Comparison of ENCODE assay signal across 15 cellular contexts in the genomic region with DNA sequence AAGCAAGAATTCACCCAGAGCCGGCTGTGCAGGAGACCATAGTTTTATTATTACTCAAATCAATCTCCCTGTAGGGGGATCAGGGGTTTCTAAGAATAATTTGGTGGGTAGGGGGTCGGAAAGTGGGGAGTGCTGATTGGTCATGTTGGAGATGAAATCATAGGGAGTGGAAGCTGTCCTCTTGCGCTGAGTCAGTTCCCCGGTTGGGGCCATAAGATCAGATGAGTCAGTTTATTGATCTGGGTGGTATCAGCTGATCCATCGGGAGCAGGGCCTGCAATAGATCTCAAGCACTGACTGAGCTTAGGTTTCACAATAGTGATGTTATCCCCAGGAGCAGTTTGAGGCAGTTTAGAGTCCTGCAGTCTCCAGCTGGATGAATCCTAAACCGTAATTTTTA.
A peak's percentile ranks its signal among the peaks of the same experiment; 100 is the strongest.
DNase-seq lines count a peak whose midpoint lies in the region; ATAC-seq, FAIRE-seq and TF ChIP-seq lines count a peak whose summit lies in the region.
"Had no signal": no experiment of that assay in that cellular context is flagged by ENCODE, and none has a peak within 500 bp of the region (broad histone marks: within the 10 kb centered on the region; RNA-seq: fewer than 3 reads in every experiment).

No MANE protein-coding gene starts in this region.

- TF ChIP-seq RAD21 in HepG2 (CRISPR knock-in tag; IDR thresholded peaks at IDR 0.05): no peak

- dilution Hi-C loops in endothelial cell of umbilical vein (cut with MboI; ENCODE audit: extremely low pct_ligation_motif_present, low sequenced_read_pairs): no loop called here

- no peaks in the 10 kb centered on the region for H3K9me1 ChIP-seq in endothelial cell of umbilical vein (replicated peaks; ENCODE audit: control insufficient read depth, extremely low read depth, insufficient read depth, low read length)

- WGBS in HepG2 (ENCODE audit: low lambda C conversion rate): 14% methylated on average over 6 of the region's 6 CpGs

- DNase-seq in NT2/D1 (ENCODE audit: low read depth, low spot score) (no peak), endothelial cell of umbilical vein (ENCODE audit: low read depth, low spot score) (peak; percentile 55), HepG2 (ENCODE audit: low spot score) (no peak), tibial artery (no peak), germinal center (ENCODE audit: low spot score) (no peak), NCI-H526 treated with DMSO at 0.1 percent for 48 hours (lab: John Stamatoyannopoulos, UW) (no peak), SKM-1 treated with dmso at 0.1 percent for 144 hours (lab: John Stamatoyannopoulos, UW; ENCODE audit: unreplicated experiment) (no peak)
- DNase-seq: activated CD4-positive, alpha-beta T cell treated with anti-CD3 and anti-CD28 coated beads, Interleukin-2, amount 50 U/mL, for 48 hours; erythroblast; left colon; NCI-H146; psoas muscle; stimulated activated CD4-positive, alpha-beta T cell treated with anti-CD3 and anti-CD28 coated beads, Interleukin-15, amount 100 ng/mL, for 24 hours had no signal

- FAIRE-seq in endothelial cell of umbilical vein (lab: Jason Lieb, UNC) (peak; percentile 73), HepG2 (lab: Jason Lieb, UNC) (no peak)

- BruUV-seq in endothelial cell of umbilical vein (replicated peaks; lab: Mats Ljungman, UMichigan): no TSS peak
- no TSS peak for BruUV-seq in HepG2 (replicated peaks; lab: Mats Ljungman, UMichigan)

- H3K36me3 ChIP-seq in NT2/D1 (ENCODE audit: insufficient read depth, insufficient read length, low read length) (no peaks in the 10 kb centered on the region), endothelial cell of umbilical vein (ENCODE audit: control insufficient read depth in 2 of 2, extremely low read depth in 1 of 2, insufficient read depth in 2 of 2, low read length in 2 of 2) (no peaks in the 10 kb centered on the region), HepG2 (replicated peaks in 1 of 2; ENCODE audit: control insufficient read depth in 1 of 2, insufficient read depth in 2 of 2, low read length in 2 of 2) (no peaks in the 10 kb centered on the region), tibial artery (no peaks in the 10 kb centered on the region)
- H3K36me3 ChIP-seq: BLaER1 treated with 17β-estradiol and CSF1 and Interleukin-3, amounts not matched to agents 10 nM and 100 nM had no signal

- in situ Hi-C loops in HepG2 (cut with HindIII; ENCODE audit: extremely low pct_ligation_motif_present, low pct_unique_long_range_greater_than_20kb): no loop called here

- H3K27ac ChIP-seq in endothelial cell of umbilical vein (ENCODE audit: insufficient read depth, low read depth, low read length) (peak overlapping the region; percentile 69), HepG2 (ENCODE audit: extremely low read length, insufficient read depth, low read length) (no peak overlapping the region), tibial artery (peak overlapping the region; percentile 52 to 57)
- H3K27ac ChIP-seq: BLaER1 treated with 17β-estradiol and CSF1 and Interleukin-3, amounts not matched to agents 10 nM and 100 nM; HL-60; psoas muscle had no signal

- TF ChIP-seq POLR2A in endothelial cell of umbilical vein (IDR thresholded peaks at IDR 0.05; ENCODE audit: low read depth, low read length): no peak
- TF ChIP-seq POLR2A in HepG2 (IDR thresholded peaks at IDR 0.05; ENCODE audit: insufficient read depth in 1 of 2, low read depth in 2 of 2, low read length in 2 of 2): no peak

- H3K79me2 ChIP-seq in endothelial cell of umbilical vein (ENCODE audit: control insufficient read depth, insufficient read depth, low read length): peaks cover 3% of the 10 kb centered on the region
- H3K79me2 ChIP-seq in HepG2 (ENCODE audit: insufficient read depth, low read length): no peaks in the 10 kb centered on the region

- CTCF ChIA-PET in endothelial cell of umbilical vein (lab: Charles Lee): no interaction called here
- CTCF ChIA-PET in HepG2 (lab: Yijun Ruan, JAX; ENCODE audit: low intra/inter-chr PET ratio, low total read pairs): no interaction called here

- H2AFZ ChIP-seq in endothelial cell of umbilical vein (ENCODE audit: low read depth, low read length) (no peak overlapping the region), HepG2 (ENCODE audit: low read length) (no peak overlapping the region)

- no peaks in the 10 kb centered on the region for H3K4me1 ChIP-seq in NT2/D1 (ENCODE audit: insufficient read depth, insufficient read length)
- peaks cover 8% of the 10 kb centered on the region for H3K4me1 ChIP-seq in endothelial cell of umbilical vein (ENCODE audit: control insufficient read depth, extremely low read depth, insufficient read depth, low read length)
- peaks cover 16% of the 10 kb centered on the region for H3K4me1 ChIP-seq in HepG2 (ENCODE audit: insufficient read depth, low read length)
- H3K4me1 ChIP-seq in tibial artery: peaks cover 0 to 6% (median 0%) of the 10 kb centered on the region in 4 donors
- H3K4me1 ChIP-seq: BLaER1 treated with 17β-estradiol and CSF1 and Interleukin-3, amounts not matched to agents 10 nM and 100 nM; psoas muscle had no signal

- TF ChIP-seq EP300 in HepG2 (IDR thresholded peaks at IDR 0.05; ENCODE audit: low read depth in 2 of 2, low read length in 2 of 2) (no peak), HepG2 (CRISPR knock-in tag; IDR thresholded peaks at IDR 0.05; ENCODE audit: borderline replicate concordance) (no peak)

- H4K20me1 ChIP-seq in endothelial cell of umbilical vein (replicated peaks; ENCODE audit: control insufficient read depth, extremely low read depth, insufficient read depth, low read length) (no peaks in the 10 kb centered on the region), HepG2 (ENCODE audit: insufficient read depth, low read length) (no peaks in the 10 kb centered on the region)
- H4K20me1 ChIP-seq: BLaER1 treated with 17β-estradiol and CSF1 and Interleukin-3, amounts not matched to agents 10 nM and 100 nM had no signal

- TF ChIP-seq CTCF in endothelial cell of umbilical vein (IDR thresholded peaks at IDR 0.05; ENCODE audit: extremely low read depth in 1 of 2, insufficient read depth in 1 of 2, low read depth in 1 of 2, low read length in 2 of 2) (no peak), HepG2 (CRISPR knock-in tag; IDR thresholded peaks at IDR 0.05) (no peak), tibial artery (IDR thresholded peaks at IDR 0.05) (no peak)

- H3K4me3 ChIP-seq in NT2/D1 (ENCODE audit: insufficient read length, low read depth) (peak overlapping the region; percentile 9), endothelial cell of umbilical vein (replicated peaks in 1 of 3; ENCODE audit: insufficient read depth in 1 of 3, low read depth in 1 of 3, low read length in 3 of 3) (peak overlapping the region; percentile 9 to 44 (median 43)), HepG2 (replicated peaks in 1 of 3; ENCODE audit: insufficient read depth in 1 of 3, low read depth in 2 of 3, low read length in 3 of 3) (no peak overlapping the region), tibial artery (peak overlapping the region; percentile 9 to 37)
- H3K4me3 ChIP-seq: BLaER1 treated with 17β-estradiol and CSF1 and Interleukin-3, amounts not matched to agents 10 nM and 100 nM; psoas muscle had no signal

- H3K9ac ChIP-seq in NT2/D1 (ENCODE audit: insufficient read length, low read depth) (no peak overlapping the region), endothelial cell of umbilical vein (replicated peaks; ENCODE audit: extremely low read depth, insufficient read depth, low read length) (peak overlapping the region; percentile 55), HepG2 (ENCODE audit: insufficient read depth, low read depth, low read length) (no peak overlapping the region)
- H3K9ac ChIP-seq: BLaER1 treated with 17β-estradiol and CSF1 and Interleukin-3, amounts not matched to agents 10 nM and 100 nM had no signal

- ATAC-seq in HepG2: peak; percentile 73
- ATAC-seq: left colon, psoas muscle had no signal

- POLR2A ChIA-PET in endothelial cell of umbilical vein (lab: Charles Lee) (no interaction called here), HepG2 (lab: Yijun Ruan, JAX) (no interaction called here)

- intact Hi-C loops in endothelial cell of umbilical vein (cut with micrococcal nuclease) (loop anchor here (1.0 kb wide), 1 partner anchor 99 kb away; no protein-coding TSS in a partner anchor), HepG2 (cut with micrococcal nuclease; ENCODE audit: unreplicated experiment) (no loop called here), tibial artery (cut with DNase I; ENCODE audit: low total_unique reads) (no loop called here)

- H3K9me3 ChIP-seq in NT2/D1 (ENCODE audit: insufficient read depth, low read length) (no peaks in the 10 kb centered on the region), endothelial cell of umbilical vein (replicated peaks; ENCODE audit: control insufficient read depth, insufficient read depth, low read length) (no peaks in the 10 kb centered on the region), HepG2 (ENCODE audit: low read length) (peaks cover 59% of the 10 kb centered on the region; the same call in 1 of the 2 replicates), tibial artery (no peaks in the 10 kb centered on the region)
- H3K9me3 ChIP-seq: psoas muscle had no signal

- H3K4me2 ChIP-seq in endothelial cell of umbilical vein (ENCODE audit: insufficient read depth, low read length): peak overlapping the region; percentile 21
- no peak overlapping the region for H3K4me2 ChIP-seq in HepG2 (ENCODE audit: low read depth, low read length)
- H3K4me2 ChIP-seq: BLaER1 treated with 17β-estradiol and CSF1 and Interleukin-3, amounts not matched to agents 10 nM and 100 nM had no signal

- H3K27me3 ChIP-seq in NT2/D1 (ENCODE audit: insufficient read depth, insufficient read length) (no peaks in the 10 kb centered on the region), endothelial cell of umbilical vein (ENCODE audit: control insufficient read depth in 2 of 2, insufficient read depth in 2 of 2, low read length in 2 of 2) (no peaks in the 10 kb centered on the region), HepG2 (ENCODE audit: control insufficient read depth in 1 of 2, insufficient read depth in 2 of 2, low read length in 2 of 2) (no peaks in the 10 kb centered on the region; a peak in 1 of 5 replicates), tibial artery (peaks cover 0 to 3% of the 10 kb centered on the region in 2 donors)

TF ChIP-seq in endothelial cell of umbilical vein, 7 proteins besides CTCF, POLR2A, EP300 and RAD21 (continues in another document):
- TF ChIP-seq POLR2AphosphoS5 (IDR thresholded peaks at IDR 0.05; ENCODE audit: insufficient read depth, low read depth, low read length) (no peak), JUN (IDR thresholded peaks at IDR 0.05; ENCODE audit: borderline replicate concordance, insufficient read depth, insufficient read length, low read depth) (peak; percentile 25), GATA2 (IDR thresholded peaks at IDR 0.05; ENCODE audit: insufficient read depth, insufficient read length, low read depth, low read length) (peak; percentile 42)

TF ChIP-seq in HepG2, 621 proteins besides CTCF, POLR2A, EP300 and RAD21 (continues in another document):
- TF ChIP-seq CEBPB (IDR thresholded peaks at IDR 0.05; ENCODE audit: borderline replicate concordance, low read depth, low read length) (peak; percentile 73), SAP130 (CRISPR knock-in tag; IDR thresholded peaks at IDR 0.05; ENCODE audit: low read depth) (peak; percentile 38; the same call in 1 of the 2 replicates), MAFG (CRISPR knock-in tag; IDR thresholded peaks at IDR 0.05) (peak; percentile 87)

Comparison
In these comparisons a context has a peak if more than half of its experiments do, and no peak if none do; other contexts are left out.
1. H3K4me3 ChIP-seq: peak in NT2/D1 (single experiment), endothelial cell of umbilical vein (3 of 3) and tibial artery (2 of 2); none in HepG2 (0 of 3).